8 cellular contexts compared by ENCODE assay signal in the genomic region with DNA sequence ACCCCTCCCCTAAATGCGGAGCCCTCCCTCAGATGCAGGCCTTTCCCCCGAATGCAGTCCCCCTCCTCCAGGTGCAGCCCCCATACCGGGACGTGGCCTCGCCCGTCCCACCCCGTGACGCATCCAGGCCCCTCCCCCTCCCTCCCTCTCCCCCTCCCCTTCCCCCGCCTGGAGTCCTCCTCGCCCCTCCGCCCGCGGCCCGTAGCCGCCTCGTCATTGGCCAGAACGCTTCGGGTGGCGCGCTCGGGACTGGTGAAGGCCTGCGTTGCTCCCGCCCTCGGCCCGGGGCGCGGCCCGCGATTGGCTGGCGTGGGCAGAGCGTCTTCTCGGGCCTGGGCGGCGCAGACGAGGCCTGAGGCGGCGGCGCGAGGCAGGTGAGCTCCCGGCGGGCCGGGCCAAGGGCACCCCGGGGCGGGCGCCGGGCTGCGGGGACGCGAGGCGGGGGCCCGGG. TPM values are rescaled to one million over a fixed set of nuclear protein-coding genes. Genes with fewer than 3 reads are reported as not detected.
DNase-seq lines count a peak whose midpoint lies in the region; ATAC-seq, FAIRE-seq and TF ChIP-seq lines count a peak whose summit lies in the region.

No MANE protein-coding gene starts in this region.

- peaks cover 64% of the 10 kb centered on the region for H3K4me1 Mint-ChIP-seq in activated B cell treated with CpG ODN at 0.5 μM for 24 hours

- DNase-seq in AG09319 (ENCODE audit: extremely low read depth, low read depth) (peak; percentile 93), NCI-H345 (lab: John Stamatoyannopoulos, UW) (peak; percentile 99), activated B cell treated with CpG ODN at 0.5 μM for 24 hours (peak; percentile 94), bronchial epithelial cell (ENCODE audit: low read depth) (peak; percentile 88), iris pigment epithelial cell (ENCODE audit: low read depth) (peak; percentile 98)
- peak; percentile 87 to 96 (median 93) for DNase-seq in stimulated activated CD4-positive, alpha-beta T cell treated with anti-CD3 and anti-CD28 coated beads, Interleukin-12 subunit alpha, Interleukin-12 subunit beta, amount 100 ng/mL, for 48 hours (ENCODE audit: low read depth in 2 of 3, low spot score in 1 of 3)

- peak overlapping the region; percentile 91 for H3K4me3 ChIP-seq in bronchial epithelial cell (ENCODE audit: low read depth, low read length)

- no peak for FAIRE-seq in bronchial epithelial cell (lab: Jason Lieb, UNC)

- peaks cover 8% of the 10 kb centered on the region for H3K36me3 Mint-ChIP-seq in activated B cell treated with CpG ODN at 0.5 μM for 24 hours (ENCODE audit: low read depth)

- H3K27ac Mint-ChIP-seq in activated B cell treated with CpG ODN at 0.5 μM for 24 hours = no peak overlapping the region

- TF ChIP-seq CTCF in AG09319 (IDR thresholded peaks at IDR 0.05; ENCODE audit: low read depth, low read length) (no peak), activated B cell treated with CpG ODN at 0.5 μM for 24 hours (IDR thresholded peaks at IDR 0.05) (no peak), bronchial epithelial cell (IDR thresholded peaks at IDR 0.05; ENCODE audit: insufficient read depth, low read length, severe bottlenecking) (no peak)

- POLR2A ChIA-PET in activated B cell treated with CpG ODN at 0.5 μM for 24 hours (lab: Charles Lee) = interaction anchor here (1.0 to 3.5 kb wide), 3 partner anchors 16 to 60 kb away, joined by 3 to 19 read pairs (median 5); a partner anchor contains a TSS

- no peaks in the 10 kb centered on the region for H3K27me3 ChIP-seq in bronchial epithelial cell (ENCODE audit: control insufficient read depth, insufficient read depth, low read length)

- peak overlapping the region; percentile 81 for H3K4me3 Mint-ChIP-seq in activated B cell treated with CpG ODN at 0.5 μM for 24 hours

- ATAC-seq in GM19035 (IDR thresholded peaks at IDR 0.05; ENCODE audit: unreplicated experiment) (peak; percentile 88), HG03196 (IDR thresholded peaks at IDR 0.05; ENCODE audit: unreplicated experiment) (peak; percentile 85), activated B cell treated with CpG ODN at 0.5 μM for 24 hours (ENCODE audit: low read depth) (peak; percentile 92)

- intact Hi-C loops in activated B cell treated with CpG ODN at 0.5 μM for 24 hours (cut with micrococcal nuclease) = loop anchor here (1.0 to 10.0 kb wide), 7 partner anchors 60 to 669 kb away; a partner anchor contains a TSS

- no peaks in the 10 kb centered on the region for H3K36me3 ChIP-seq in bronchial epithelial cell (ENCODE audit: control insufficient read depth, insufficient read depth, low read length)

- no peaks in the 10 kb centered on the region for H3K27me3 Mint-ChIP-seq in activated B cell treated with CpG ODN at 0.5 μM for 24 hours

- H3K9me3 Mint-ChIP-seq in activated B cell treated with CpG ODN at 0.5 μM for 24 hours = no peaks in the 10 kb centered on the region

- CTCF ChIA-PET in activated B cell treated with CpG ODN at 0.5 μM for 24 hours (lab: Charles Lee) = no interaction called here

RNA-seq across cellular contexts. Expression of a gene that starts 16.0 kb away (rescaled TPM):
- 101 and 119 TPM in 2 replicates for total RNA-seq in activated B cell treated with CpG ODN at 0.5 μM for 24 hours
- total RNA-seq in bronchial epithelial cell = 168 and 176 TPM in 2 replicates

Comparison
In these comparisons a context has a peak if more than half of its experiments do, and no peak if none do; other contexts are left out.
1. Peak in every context shown above with its lines: DNase-seq, ATAC-seq and H3K4me3 ChIP-seq.